Comparison of ENCODE assay signal across 1 cellular context in genomic region chr21:42007541-42007940, GRCh38.
TF ChIP-seq lines count a peak whose summit lies in the region.

No MANE protein-coding gene starts in this region.

TF ChIP-seq in IMR-90, 13 proteins besides CTCF, POLR2A, EP300 and RAD21:
- no peak for TF ChIP-seq BHLHE40 (IDR thresholded peaks at IDR 0.05; ENCODE audit: low read depth, low read length)
- no peak for TF ChIP-seq MAFK (IDR thresholded peaks at IDR 0.05; ENCODE audit: low read depth, low read length)
- no peak for TF ChIP-seq RFX5 (IDR thresholded peaks at IDR 0.05; ENCODE audit: low read depth, low read length)
- no peak for TF ChIP-seq MXI1 (IDR thresholded peaks at IDR 0.05; ENCODE audit: borderline replicate concordance, low read depth, low read length)
- TF ChIP-seq CHD1 (IDR thresholded peaks at IDR 0.05; ENCODE audit: low read depth, low read length), result no peak
- no peak for TF ChIP-seq MAZ (IDR thresholded peaks at IDR 0.05; ENCODE audit: borderline replicate concordance, low read depth, low read length)
- no peak for TF ChIP-seq RCOR1 (IDR thresholded peaks at IDR 0.05; ENCODE audit: insufficient replicate concordance, low read length)
- TF ChIP-seq FOS (IDR thresholded peaks at IDR 0.05; ENCODE audit: low read depth, low read length), result no peak
- TF ChIP-seq ELK1 (IDR thresholded peaks at IDR 0.05; ENCODE audit: borderline replicate concordance, low read depth, low read length), result no peak
- no peak for TF ChIP-seq CEBPB (IDR thresholded peaks at IDR 0.05; ENCODE audit: low read depth, low read length)
- TF ChIP-seq SMC3 (IDR thresholded peaks at IDR 0.05; ENCODE audit: low read depth, low read length), result no peak
